Comparison of ENCODE assay signal across 8 cellular contexts in genomic region chr10:12196531-12197211, GRCh38. TPM values are rescaled to one million over a fixed set of nuclear protein-coding genes. Genes with fewer than 3 reads are reported as not detected.
DNase-seq lines count a peak whose midpoint lies in the region; ATAC-seq and TF ChIP-seq lines count a peak whose summit lies in the region.

No MANE protein-coding gene starts in this region.

- no peak for TF ChIP-seq CTCF in A673 (conservative IDR thresholded peaks at IDR 0.05; ENCODE audit: low read depth, low read length)
- no peak for TF ChIP-seq CTCF in astrocyte of the spinal cord (IDR thresholded peaks at IDR 0.05; ENCODE audit: low read depth, low read length)

- WGBS in mesodermal cell (ENCODE audit: insufficient coverage in 2 of 2), 2 experiments, result 6 to 24% methylated on average over 7 to 8 of the region's 15 CpGs

- POLR2A ChIA-PET in A673 (lab: Charles Lee; ENCODE audit: low non-redundant PET), result no interaction called here

- peaks cover 31% of the 10 kb centered on the region for H3K36me3 ChIP-seq in A673 (ENCODE audit: insufficient read depth, low read length, poor library complexity, severe bottlenecking)
- peaks cover 41% of the 10 kb centered on the region for H3K36me3 ChIP-seq in mesodermal cell (ENCODE audit: control insufficient read depth, insufficient read depth, low read length)

- no peaks in the 10 kb centered on the region for H3K27me3 ChIP-seq in A673 (replicated peaks; ENCODE audit: insufficient read depth, low read depth, low read length, poor library complexity)

- CTCF ChIA-PET in A673 (lab: Charles Lee), result no interaction called here

- ATAC-seq in HG03025 (IDR thresholded peaks at IDR 0.05; ENCODE audit: low FRiP score, unreplicated experiment) (peak; percentile 4), HG03045 (IDR thresholded peaks at IDR 0.05; ENCODE audit: unreplicated experiment) (no peak), GM21447 (IDR thresholded peaks at IDR 0.05; ENCODE audit: unreplicated experiment) (no peak)

- peak overlapping the region; percentile 98 for H3K27ac ChIP-seq in A673 (ENCODE audit: low read depth, low read length, poor library complexity, severe bottlenecking)
- H3K27ac ChIP-seq in mesodermal cell (ENCODE audit: low read depth, low read length, severe bottlenecking), result peak overlapping the region; percentile 74

- H3K4me3 ChIP-seq in A673 (ENCODE audit: low read depth, low read length, poor library complexity, severe bottlenecking), result peak overlapping the region; percentile 93
- H3K4me3 ChIP-seq in astrocyte of the spinal cord (ENCODE audit: low read depth, low read length), result peak overlapping the region; percentile 93
- H3K4me3 ChIP-seq in mesodermal cell (ENCODE audit: extremely low read depth, insufficient read depth, low read length, poor library complexity, severe bottlenecking), result peak overlapping the region; percentile 99

- in situ Hi-C loops in astrocyte of the spinal cord (cut with HindIII; ENCODE audit: low sequenced_read_pairs), result no loop called here

- H3K4me1 ChIP-seq in A673 (ENCODE audit: insufficient read depth, low read length, poor library complexity, severe bottlenecking) (peaks cover 23% of the 10 kb centered on the region), mesodermal cell (ENCODE audit: control insufficient read depth, insufficient read depth, low read length, poor library complexity, severe bottlenecking) (peaks cover 5% of the 10 kb centered on the region)

- BruUV-seq in A673 (replicated peaks; lab: Mats Ljungman, UMichigan), result TSS peak; percentile 77

- intact Hi-C loops in A673 (cut with micrococcal nuclease; ENCODE audit: unreplicated experiment), result no loop called here

- DNase-seq in A673 (ENCODE audit: low spot score), result no peak
- DNase-seq in astrocyte of the spinal cord (ENCODE audit: low read depth, low spot score), result no peak
- no peak for DNase-seq in NAMALWA (ENCODE audit: low spot score)
- DNase-seq in nucleus accumbens (lab: John Stamatoyannopoulos, UW), result no peak

- H3K9me3 ChIP-seq in A673 (ENCODE audit: low read depth, low read length, poor library complexity, severe bottlenecking), result no peaks in the 10 kb centered on the region
- H3K9me3 ChIP-seq in mesodermal cell (ENCODE audit: control insufficient read depth, low read length), result no peaks in the 10 kb centered on the region

RNA-seq across cellular contexts. Expression of gene CDC123, which starts 0.7 kb away (rescaled TPM):
- total RNA-seq in A673 (2021), result 189 and 207 TPM in 2 replicates
- polyA plus RNA-seq in mesodermal cell (2013, experiment 1 of 2), result 126 TPM
- 122 TPM for polyA plus RNA-seq in mesodermal cell (2013, experiment 2 of 2)

RNA-seq across cellular contexts. Expression of gene NUDT5, which starts 1.0 kb away (rescaled TPM):
- 133 and 137 TPM in 2 replicates for total RNA-seq in A673 (2021)
- 108 TPM for polyA plus RNA-seq in mesodermal cell (2013, experiment 1 of 2)
- polyA plus RNA-seq in mesodermal cell (2013, experiment 2 of 2), result 104 TPM
